Comparison of ENCODE assay signal across 17 cellular contexts in genomic region chr20:31769681-31770080, GRCh38. TPM values are rescaled to one million over a fixed set of nuclear protein-coding genes. Genes with fewer than 3 reads are reported as not detected.
"Had no signal": no experiment of that assay in that cellular context is flagged by ENCODE, and none has a peak within 500 bp of the region (broad histone marks: within the 10 kb centered on the region; RNA-seq: fewer than 3 reads in every experiment).

No MANE protein-coding gene starts in this region.

- H3K27ac ChIP-seq: gastroesophageal sphincter, lower lobe of right lung, tibial nerve had no signal

- H3K4me1 ChIP-seq: gastroesophageal sphincter, heart right ventricle, lower lobe of right lung, tibial nerve had no signal

- ATAC-seq: activated CD8-positive, alpha-beta T cell treated with anti-CD3 and anti-CD28 coated beads, Interleukin-2, amount 10 ng/mL, durations not matched to agents 7 days and 5 days; activated naive CD8-positive, alpha-beta T cell treated with anti-CD3 and anti-CD28 coated beads, Interleukin-2, amount 50 U/mL, for 24 hours; gastroesophageal sphincter; heart right ventricle; left cardiac atrium; lower lobe of right lung; stimulated activated memory B cell treated with anti-CD40 and anti-IgM and Interleukin-4, amounts not matched to agents 10 μg/mL and 1 μg/mL and 100 μg/mL, for 72 hours had no signal

- H3K27me3 Mint-ChIP-seq: activated B cell treated with CpG ODN at 0.5 μM for 24 hours; activated CD4-positive, alpha-beta T cell treated with anti-CD3 and anti-CD28 coated beads, Interleukin-2, amount 10 ng/mL, durations not matched to agents 24 days and 14 days; activated naive CD8-positive, alpha-beta T cell treated with anti-CD3 and anti-CD28 coated beads, Interleukin-2, amount 50 U/mL, for 24 hours; stimulated activated memory B cell treated with anti-CD40 and anti-IgM and Interleukin-4, amounts not matched to agents 10 μg/mL and 1 μg/mL and 100 μg/mL, for 72 hours had no signal

- H3K9me3 ChIP-seq: ascending aorta, gastroesophageal sphincter, lower lobe of right lung, tibial nerve had no signal

- H3K4me3 ChIP-seq: gastroesophageal sphincter, heart right ventricle, lower lobe of right lung, tibial nerve had no signal

- H3K4me1 Mint-ChIP-seq: activated B cell treated with CpG ODN at 0.5 μM for 24 hours; activated naive CD8-positive, alpha-beta T cell treated with anti-CD3 and anti-CD28 coated beads, Interleukin-2, amount 50 U/mL, for 24 hours; mesothelial cell of epicardium; stimulated activated memory B cell treated with anti-CD40 and anti-IgM and Interleukin-4, amounts not matched to agents 10 μg/mL and 1 μg/mL and 100 μg/mL, for 72 hours had no signal

- H3K9me3 Mint-ChIP-seq: activated B cell treated with CpG ODN at 0.5 μM for 24 hours; activated CD4-positive, alpha-beta T cell treated with anti-CD3 and anti-CD28 coated beads, Interleukin-2, amount 10 ng/mL, durations not matched to agents 24 days and 14 days; activated naive CD4-positive, alpha-beta T cell treated with anti-CD3 and anti-CD28 coated beads for 36 hours; activated naive CD8-positive, alpha-beta T cell treated with anti-CD3 and anti-CD28 coated beads, Interleukin-2, amount 50 U/mL, for 24 hours; stimulated activated memory B cell treated with anti-CD40 and anti-IgM and Interleukin-4, amounts not matched to agents 10 μg/mL and 1 μg/mL and 100 μg/mL, for 72 hours had no signal

- H3K36me3 Mint-ChIP-seq: stimulated activated memory B cell treated with anti-CD40 and anti-IgM and Interleukin-4, amounts not matched to agents 10 μg/mL and 1 μg/mL and 100 μg/mL, for 72 hours had no signal

- H3K27ac Mint-ChIP-seq: activated B cell treated with CpG ODN at 0.5 μM for 24 hours; activated CD4-positive, alpha-beta T cell treated with anti-CD3 and anti-CD28 coated beads, Interleukin-2, amount 10 ng/mL, durations not matched to agents 24 days and 14 days; activated CD8-positive, alpha-beta T cell treated with anti-CD3 and anti-CD28 coated beads, Interleukin-2, amount 10 ng/mL, durations not matched to agents 7 days and 5 days; activated naive CD4-positive, alpha-beta T cell treated with anti-CD3 and anti-CD28 coated beads for 36 hours; activated naive CD8-positive, alpha-beta T cell treated with anti-CD3 and anti-CD28 coated beads, Interleukin-2, amount 50 U/mL, for 24 hours; mesothelial cell of epicardium; stimulated activated memory B cell treated with anti-CD40 and anti-IgM and Interleukin-4, amounts not matched to agents 10 μg/mL and 1 μg/mL and 100 μg/mL, for 72 hours had no signal

- H3K27me3 ChIP-seq: ascending aorta, gastroesophageal sphincter, heart right ventricle, tibial nerve had no signal

- DNase-seq: activated B cell treated with CpG ODN at 0.5 μM for 24 hours; activated CD4-positive, alpha-beta T cell treated with anti-CD3 and anti-CD28 coated beads, Interleukin-2, amount 10 ng/mL, durations not matched to agents 24 days and 14 days; activated CD8-positive, alpha-beta T cell treated with anti-CD3 and anti-CD28 coated beads, Interleukin-2, amount 10 ng/mL, durations not matched to agents 7 days and 5 days; activated naive CD4-positive, alpha-beta T cell treated with anti-CD3 and anti-CD28 coated beads for 36 hours; activated naive CD8-positive, alpha-beta T cell treated with anti-CD3 and anti-CD28 coated beads, Interleukin-2, amount 50 U/mL, for 24 hours; erythroblast; heart right ventricle; left cardiac atrium; lower lobe of right lung; stimulated activated CD4-positive, alpha-beta T cell treated with anti-CD3 and anti-CD28 coated beads, Interleukin-2, amount 100 ng/mL, for 48 hours had no signal

- H3K36me3 ChIP-seq: ascending aorta, gastroesophageal sphincter, lower lobe of right lung, tibial nerve had no signal

- H3K4me3 Mint-ChIP-seq: activated B cell treated with CpG ODN at 0.5 μM for 24 hours; activated CD4-positive, alpha-beta T cell treated with anti-CD3 and anti-CD28 coated beads, Interleukin-2, amount 10 ng/mL, durations not matched to agents 24 days and 14 days; activated CD8-positive, alpha-beta T cell treated with anti-CD3 and anti-CD28 coated beads, Interleukin-2, amount 10 ng/mL, durations not matched to agents 7 days and 5 days; activated naive CD4-positive, alpha-beta T cell treated with anti-CD3 and anti-CD28 coated beads for 36 hours; activated naive CD8-positive, alpha-beta T cell treated with anti-CD3 and anti-CD28 coated beads, Interleukin-2, amount 50 U/mL, for 24 hours; mesothelial cell of epicardium; stimulated activated memory B cell treated with anti-CD40 and anti-IgM and Interleukin-4, amounts not matched to agents 10 μg/mL and 1 μg/mL and 100 μg/mL, for 72 hours had no signal

RNA-seq across cellular contexts. Expression of gene TPX2, which starts 30.6 kb away (rescaled TPM):
- total RNA-seq: ascending aorta had no signal

RNA-seq across cellular contexts. Expression of gene MYLK2, which starts 49.5 kb away (rescaled TPM):
- total RNA-seq: activated B cell treated with CpG ODN at 0.5 μM for 24 hours, ascending aorta, bronchial epithelial cell, lower lobe of right lung, renal cortical epithelial cell had no signal
